In genomic region chr6:21769405-21769851, GRCh38 we compare ENCODE assay signal across 9 cellular contexts.
DNase-seq lines count a peak whose midpoint lies in the region; ATAC-seq and TF ChIP-seq lines count a peak whose summit lies in the region.
"Had no signal": no experiment of that assay in that cellular context is flagged by ENCODE, and none has a peak within 500 bp of the region (broad histone marks: within the 10 kb centered on the region; RNA-seq: fewer than 3 reads in every experiment).

No MANE protein-coding gene starts in this region.

- TF ChIP-seq POLR2A in body of pancreas (IDR thresholded peaks at IDR 0.05), result no peak

- H3K27ac ChIP-seq in body of pancreas (peak overlapping the region; percentile 4 to 37 (median 22)), skeletal muscle tissue (ENCODE audit: low read depth, low read length) (peak overlapping the region; percentile 7)

- ATAC-seq in body of pancreas (no peak), HG03095 (IDR thresholded peaks at IDR 0.05; ENCODE audit: unreplicated experiment) (no peak)
- ATAC-seq in stimulated activated memory B cell treated with anti-CD40 and anti-IgM and Interleukin-4, amounts not matched to agents 10 μg/mL and 1 μg/mL and 100 μg/mL, for 72 hours, result no peak

- H3K4me1 Mint-ChIP-seq in stimulated activated memory B cell treated with anti-CD40 and anti-IgM and Interleukin-4, amounts not matched to agents 10 μg/mL and 1 μg/mL and 100 μg/mL, for 72 hours, result no peaks in the 10 kb centered on the region

- no peaks in the 10 kb centered on the region for H3K27me3 ChIP-seq in body of pancreas
- H3K27me3 ChIP-seq in skeletal muscle tissue (ENCODE audit: control insufficient read depth in 3 of 3, insufficient read depth in 3 of 3, low read length in 3 of 3), result no peaks in the 10 kb centered on the region

- no peak overlapping the region for H3K27ac Mint-ChIP-seq in stimulated activated memory B cell treated with anti-CD40 and anti-IgM and Interleukin-4, amounts not matched to agents 10 μg/mL and 1 μg/mL and 100 μg/mL, for 72 hours
- H3K27ac Mint-ChIP-seq: activated T-helper 1 cell treated with anti-CD3 and anti-CD28 coated beads, Interleukin-12 subunit alpha, Interleukin-12 subunit beta, Interleukin-2, Interleukin-4 antibody, amounts not matched to agents 30 ng/mL and 10 ng/mL and 1 ng/mL, durations not matched to agents 14 hours and 24 hours and 36 hours had no signal

- no peak overlapping the region for H3K4me3 ChIP-seq in body of pancreas
- H3K4me3 ChIP-seq in skeletal muscle tissue (ENCODE audit: low read length in 3 of 3), result no peak overlapping the region

- H3K36me3 ChIP-seq in body of pancreas (replicated peaks in 1 of 2; ENCODE audit: insufficient read depth in 1 of 2, low read depth in 2 of 2) (no peaks in the 10 kb centered on the region), skeletal muscle tissue (ENCODE audit: control insufficient read depth in 3 of 3, insufficient read depth in 3 of 3, low read length in 3 of 3) (no peaks in the 10 kb centered on the region)

- no peaks in the 10 kb centered on the region for H3K9me3 ChIP-seq in body of pancreas
- H3K9me3 ChIP-seq in skeletal muscle tissue (ENCODE audit: control insufficient read depth in 3 of 3, low read length in 3 of 3), result no peaks in the 10 kb centered on the region

- peak; percentile 89 for DNase-seq in HCEC 1CT
- peak in 1 of 4 donors; percentile 12 for DNase-seq in body of pancreas
- DNase-seq in iPS DF 19.7 (ENCODE audit: low read depth, low spot score), result peak; percentile 67
- DNase-seq in GM10266 (ENCODE audit: extremely low spot score), result no peak
- no peak for DNase-seq in stimulated activated CD4-positive, alpha-beta T cell treated with anti-CD3 and anti-CD28 coated beads, Interleukin-15, amount 100 ng/mL, for 24 hours

- no peak for TF ChIP-seq CTCF in body of pancreas (IDR thresholded peaks at IDR 0.05)
- no peak for TF ChIP-seq CTCF in GM10266 (IDR thresholded peaks at IDR 0.05; ENCODE audit: control insufficient read depth, insufficient read depth, low read depth, missing control alignments)

- H3K4me1 ChIP-seq in body of pancreas, result no peaks in the 10 kb centered on the region
- peaks cover 0 to 4% (median 0%) of the 10 kb centered on the region in 3 donors for H3K4me1 ChIP-seq in skeletal muscle tissue (ENCODE audit: control insufficient read depth in 3 of 3, insufficient read depth in 3 of 3, low read length in 3 of 3)

- H3K4me3 Mint-ChIP-seq in stimulated activated memory B cell treated with anti-CD40 and anti-IgM and Interleukin-4, amounts not matched to agents 10 μg/mL and 1 μg/mL and 100 μg/mL, for 72 hours, result no peak overlapping the region
- H3K4me3 Mint-ChIP-seq: activated T-helper 1 cell treated with anti-CD3 and anti-CD28 coated beads, Interleukin-12 subunit alpha, Interleukin-12 subunit beta, Interleukin-2, Interleukin-4 antibody, amounts not matched to agents 30 ng/mL and 10 ng/mL and 1 ng/mL, durations not matched to agents 14 hours and 24 hours and 36 hours had no signal

- no peaks in the 10 kb centered on the region for H3K27me3 Mint-ChIP-seq in stimulated activated memory B cell treated with anti-CD40 and anti-IgM and Interleukin-4, amounts not matched to agents 10 μg/mL and 1 μg/mL and 100 μg/mL, for 72 hours

- intact Hi-C loops in body of pancreas (cut with DNase I), result no loop called here

- peaks cover 3% of the 10 kb centered on the region for H3K9me3 Mint-ChIP-seq in stimulated activated memory B cell treated with anti-CD40 and anti-IgM and Interleukin-4, amounts not matched to agents 10 μg/mL and 1 μg/mL and 100 μg/mL, for 72 hours
- H3K9me3 Mint-ChIP-seq: activated T-helper 1 cell treated with anti-CD3 and anti-CD28 coated beads, Interleukin-12 subunit alpha, Interleukin-12 subunit beta, Interleukin-2, Interleukin-4 antibody, amounts not matched to agents 30 ng/mL and 10 ng/mL and 1 ng/mL, durations not matched to agents 14 hours and 24 hours and 36 hours had no signal

- no peak overlapping the region for H3K9ac ChIP-seq in skeletal muscle tissue (ENCODE audit: low read depth in 1 of 3, low read length in 3 of 3)

- H3K36me3 Mint-ChIP-seq in stimulated activated memory B cell treated with anti-CD40 and anti-IgM and Interleukin-4, amounts not matched to agents 10 μg/mL and 1 μg/mL and 100 μg/mL, for 72 hours, result no peaks in the 10 kb centered on the region

- WGBS in body of pancreas, 2 donors, result 15 to 33% methylated on average over 2 of the region's 2 CpGs

Comparison
In these comparisons a context has a peak if more than half of its experiments do, and no peak if none do; other contexts are left out.
1. DNase-seq: peak in HCEC 1CT (single experiment) and iPS DF 19.7 (single experiment); none in GM10266 (single experiment) and stimulated activated CD4-positive, alpha-beta T cell treated with anti-CD3 and anti-CD28 coated beads, Interleukin-15, amount 100 ng/mL, for 24 hours (single experiment).